Comparison of ENCODE assay signal across 26 cellular contexts in genomic region chr4:184674011-184674410, GRCh38.
"Had no signal": no experiment of that assay in that cellular context is flagged by ENCODE, and none has a peak within 500 bp of the region (broad histone marks: within the 10 kb centered on the region; RNA-seq: fewer than 3 reads in every experiment).

No MANE protein-coding gene starts in this region.

- H3K4me3 ChIP-seq: coronary artery, heart left ventricle, lung, ovary, right atrium auricular region, sigmoid colon, skin epidermis, testis, tibial nerve, upper lobe of right lung had no signal

- FAIRE-seq: endothelial cell of umbilical vein, frontal cortex had no signal

- H3K27me3 ChIP-seq: heart left ventricle, ovary, right atrium auricular region, sigmoid colon, testis, tibial nerve, upper lobe of right lung had no signal

- H3K9me3 Mint-ChIP-seq: endodermal cell; naive B cell; neural crest cell; stimulated activated naive B cell treated with anti-CD40 and anti-IgM and Interleukin-4, amounts not matched to agents 10 μg/mL and 1 μg/mL and 100 μg/mL, for 72 hours; stimulated activated naive CD8-positive, alpha-beta T cell treated with anti-CD3 and anti-CD28 coated beads, Interleukin-15, amount 100 ng/mL, for 72 hours had no signal

- H3K27ac ChIP-seq: coronary artery, heart left ventricle, ovary, right atrium auricular region, sigmoid colon, testis, tibial nerve, upper lobe of right lung had no signal

- H3K27me3 Mint-ChIP-seq: naive B cell; stimulated activated naive B cell treated with anti-CD40 and anti-IgM and Interleukin-4, amounts not matched to agents 10 μg/mL and 1 μg/mL and 100 μg/mL, for 72 hours; stimulated activated naive CD8-positive, alpha-beta T cell treated with anti-CD3 and anti-CD28 coated beads, Interleukin-15, amount 100 ng/mL, for 72 hours had no signal

- H3K27ac Mint-ChIP-seq: endodermal cell; stimulated activated naive B cell treated with anti-CD40 and anti-IgM and Interleukin-4, amounts not matched to agents 10 μg/mL and 1 μg/mL and 100 μg/mL, for 72 hours; stimulated activated naive CD8-positive, alpha-beta T cell treated with anti-CD3 and anti-CD28 coated beads, Interleukin-15, amount 100 ng/mL, for 72 hours had no signal

- H3K9me3 ChIP-seq: heart left ventricle, ovary, right atrium auricular region, sigmoid colon, testis, tibial nerve, upper lobe of right lung had no signal

- H3K4me3 Mint-ChIP-seq: endodermal cell; naive B cell; neural crest cell; stimulated activated naive B cell treated with anti-CD40 and anti-IgM and Interleukin-4, amounts not matched to agents 10 μg/mL and 1 μg/mL and 100 μg/mL, for 72 hours; stimulated activated naive CD8-positive, alpha-beta T cell treated with anti-CD3 and anti-CD28 coated beads, Interleukin-15, amount 100 ng/mL, for 72 hours had no signal

- H3K4me1 Mint-ChIP-seq: neural crest cell; stimulated activated naive B cell treated with anti-CD40 and anti-IgM and Interleukin-4, amounts not matched to agents 10 μg/mL and 1 μg/mL and 100 μg/mL, for 72 hours had no signal

- ATAC-seq: heart left ventricle; left colon; left ventricle myocardium superior; stimulated activated naive B cell treated with anti-CD40 and anti-IgM and Interleukin-4, amounts not matched to agents 10 μg/mL and 1 μg/mL and 100 μg/mL, for 72 hours; stimulated activated naive CD8-positive, alpha-beta T cell treated with anti-CD3 and anti-CD28 coated beads, Interleukin-15, amount 100 ng/mL, for 72 hours; upper lobe of right lung had no signal

- DNase-seq: effector CD4-positive, alpha-beta T cell; endodermal cell; erythroblast; heart left ventricle; hippocampal formation; left colon; left ventricle myocardium superior; mesendoderm; naive B cell; nucleus accumbens; ovary; sigmoid colon; stimulated activated CD4-positive, alpha-beta T cell treated with anti-CD3 and anti-CD28 coated beads, Interleukin-2, amount 100 ng/mL, for 24 hours; stimulated activated CD4-positive, alpha-beta T cell treated with anti-CD3 and anti-CD28 coated beads, Interleukin-4, amount 100 ng/mL, for 4 hours; stimulated activated naive B cell treated with anti-CD40 and anti-IgM and Interleukin-4, amounts not matched to agents 10 μg/mL and 1 μg/mL and 100 μg/mL, for 72 hours; stimulated activated naive CD8-positive, alpha-beta T cell treated with anti-CD3 and anti-CD28 coated beads, Interleukin-15, amount 100 ng/mL, for 72 hours; testis; upper lobe of right lung had no signal
